1 cellular context compared by ENCODE assay signal in the genomic region with DNA sequence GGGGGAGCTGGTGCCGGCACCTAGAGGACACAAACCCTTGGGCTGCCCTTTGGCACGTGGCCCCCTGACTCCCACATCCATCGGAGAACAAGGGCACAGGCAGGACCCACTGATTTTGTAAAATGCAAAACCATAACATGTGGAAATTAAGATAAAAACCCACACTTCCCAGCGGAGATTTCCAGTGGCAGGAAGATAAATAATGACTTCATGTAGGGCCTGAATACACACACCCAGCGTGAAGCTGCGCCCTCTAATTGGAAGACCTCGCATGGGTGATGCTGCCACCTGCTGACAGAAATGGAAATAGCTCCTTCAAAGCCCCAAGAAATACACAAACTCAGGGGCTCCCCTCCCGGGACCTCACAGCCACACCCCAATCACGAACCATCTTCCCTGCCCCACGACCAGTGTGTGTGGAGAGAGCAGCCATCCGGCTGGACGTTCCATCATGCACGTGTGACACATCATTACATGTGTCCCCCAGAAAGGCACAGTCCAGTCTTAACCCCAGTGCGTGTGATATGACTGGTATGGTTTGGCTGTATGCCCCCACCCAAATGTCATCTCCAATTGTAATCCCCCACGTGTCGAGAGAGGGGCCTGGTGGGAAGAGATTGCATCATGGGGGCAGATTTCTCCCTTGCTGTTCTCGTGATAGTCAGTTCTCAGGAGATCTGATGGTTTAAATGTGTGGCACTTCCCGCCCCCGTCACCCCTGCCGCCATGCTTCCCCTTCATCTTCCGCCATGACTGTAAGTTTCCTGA.
TF ChIP-seq lines count a peak whose summit lies in the region.

No MANE protein-coding gene starts in this region.

TF ChIP-seq in HepG2, 621 proteins besides CTCF, POLR2A, EP300 and RAD21 (continued from another document and continues in another):
- TF ChIP-seq NONO (IDR thresholded peaks at IDR 0.05) (no peak), NONO (CRISPR knock-in tag; conservative IDR thresholded peaks at IDR 0.05) (no peak), MTA1 (CRISPR knock-in tag; IDR thresholded peaks at IDR 0.05; ENCODE audit: borderline replicate concordance) (no peak), ZFX (CRISPR knock-in tag; IDR thresholded peaks at IDR 0.05; ENCODE audit: low read depth) (peak; percentile 16; the same call in 1 of the 2 replicates), PHF21A (CRISPR knock-in tag; IDR thresholded peaks at IDR 0.05) (0 out of 2 replicates have a peak, but pooled peaks have one; percentile 27), FOXJ3 (CRISPR knock-in tag; IDR thresholded peaks at IDR 0.05; ENCODE audit: borderline replicate concordance) (no peak), GTF2F1 (IDR thresholded peaks at IDR 0.05; ENCODE audit: low read length) (no peak), XRCC5 (optimal IDR thresholded peaks at IDR 0.05; ENCODE audit: low read length) (peak; percentile 54), ZNF234 (CRISPR knock-in tag; conservative IDR thresholded peaks at IDR 0.05) (no peak), TAF15 (IDR thresholded peaks at IDR 0.05; ENCODE audit: low read depth, low read length, poor library complexity, severe bottlenecking) (no peak), KDM1A (CRISPR knock-in tag; IDR thresholded peaks at IDR 0.05) (no peak), CEBPB (IDR thresholded peaks at IDR 0.05; ENCODE audit: borderline replicate concordance, low read depth, low read length) (0 out of 2 replicates have a peak, but pooled peaks have one; percentile 9), SMAD3 (CRISPR knock-in tag; IDR thresholded peaks at IDR 0.05) (no peak), SKI (IDR thresholded peaks at IDR 0.05; ENCODE audit: partially characterized antibody) (no peak), NFE2 (CRISPR knock-in tag; IDR thresholded peaks at IDR 0.05) (no peak), CHCHD3 (CRISPR knock-in tag; IDR thresholded peaks at IDR 0.05) (no peak), FOXK1 (CRISPR knock-in tag; IDR thresholded peaks at IDR 0.05; ENCODE audit: borderline replicate concordance, low read depth) (0 out of 2 replicates have a peak, but pooled peaks have one; percentile 33), ZNF501 (CRISPR knock-in tag; IDR thresholded peaks at IDR 0.05) (0 out of 2 replicates have a peak, but pooled peaks have one; percentile 37), ZKSCAN5 (CRISPR knock-in tag; IDR thresholded peaks at IDR 0.05) (no peak)
- TF ChIP-seq, protein P1, sequence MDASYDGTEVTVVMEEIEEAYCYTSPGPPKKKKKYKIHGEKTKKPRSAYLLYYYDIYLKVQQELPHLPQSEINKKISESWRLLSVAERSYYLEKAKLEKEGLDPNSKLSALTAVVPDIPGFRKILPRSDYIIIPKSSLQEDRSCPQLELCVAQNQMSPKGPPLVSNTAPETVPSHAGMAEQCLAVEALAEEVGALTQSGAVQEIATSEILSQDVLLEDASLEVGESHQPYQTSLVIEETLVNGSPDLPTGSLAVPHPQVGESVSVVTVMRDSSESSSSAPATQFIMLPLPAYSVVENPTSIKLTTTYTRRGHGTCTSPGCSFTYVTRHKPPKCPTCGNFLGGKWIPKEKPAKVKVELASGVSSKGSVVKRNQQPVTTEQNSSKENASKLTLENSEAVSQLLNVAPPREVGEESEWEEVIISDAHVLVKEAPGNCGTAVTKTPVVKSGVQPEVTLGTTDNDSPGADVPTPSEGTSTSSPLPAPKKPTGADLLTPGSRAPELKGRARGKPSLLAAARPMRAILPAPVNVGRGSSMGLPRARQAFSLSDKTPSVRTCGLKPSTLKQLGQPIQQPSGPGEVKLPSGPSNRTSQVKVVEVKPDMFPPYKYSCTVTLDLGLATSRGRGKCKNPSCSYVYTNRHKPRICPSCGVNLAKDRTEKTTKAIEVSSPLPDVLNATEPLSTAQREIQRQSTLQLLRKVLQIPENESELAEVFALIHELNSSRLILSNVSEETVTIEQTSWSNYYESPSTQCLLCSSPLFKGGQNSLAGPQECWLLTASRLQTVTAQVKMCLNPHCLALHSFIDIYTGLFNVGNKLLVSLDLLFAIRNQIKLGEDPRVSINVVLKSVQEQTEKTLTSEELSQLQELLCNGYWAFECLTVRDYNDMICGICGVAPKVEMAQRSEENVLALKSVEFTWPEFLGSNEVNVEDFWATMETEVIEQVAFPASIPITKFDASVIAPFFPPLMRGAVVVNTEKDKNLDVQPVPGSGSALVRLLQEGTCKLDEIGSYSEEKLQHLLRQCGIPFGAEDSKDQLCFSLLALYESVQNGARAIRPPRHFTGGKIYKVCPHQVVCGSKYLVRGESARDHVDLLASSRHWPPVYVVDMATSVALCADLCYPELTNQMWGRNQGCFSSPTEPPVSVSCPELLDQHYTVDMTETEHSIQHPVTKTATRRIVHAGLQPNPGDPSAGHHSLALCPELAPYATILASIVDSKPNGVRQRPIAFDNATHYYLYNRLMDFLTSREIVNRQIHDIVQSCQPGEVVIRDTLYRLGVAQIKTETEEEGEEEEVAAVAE (CRISPR knock-in tag; IDR thresholded peaks at IDR 0.05; ENCODE audit: borderline replicate concordance): no peak
- TF ChIP-seq, protein P2, sequence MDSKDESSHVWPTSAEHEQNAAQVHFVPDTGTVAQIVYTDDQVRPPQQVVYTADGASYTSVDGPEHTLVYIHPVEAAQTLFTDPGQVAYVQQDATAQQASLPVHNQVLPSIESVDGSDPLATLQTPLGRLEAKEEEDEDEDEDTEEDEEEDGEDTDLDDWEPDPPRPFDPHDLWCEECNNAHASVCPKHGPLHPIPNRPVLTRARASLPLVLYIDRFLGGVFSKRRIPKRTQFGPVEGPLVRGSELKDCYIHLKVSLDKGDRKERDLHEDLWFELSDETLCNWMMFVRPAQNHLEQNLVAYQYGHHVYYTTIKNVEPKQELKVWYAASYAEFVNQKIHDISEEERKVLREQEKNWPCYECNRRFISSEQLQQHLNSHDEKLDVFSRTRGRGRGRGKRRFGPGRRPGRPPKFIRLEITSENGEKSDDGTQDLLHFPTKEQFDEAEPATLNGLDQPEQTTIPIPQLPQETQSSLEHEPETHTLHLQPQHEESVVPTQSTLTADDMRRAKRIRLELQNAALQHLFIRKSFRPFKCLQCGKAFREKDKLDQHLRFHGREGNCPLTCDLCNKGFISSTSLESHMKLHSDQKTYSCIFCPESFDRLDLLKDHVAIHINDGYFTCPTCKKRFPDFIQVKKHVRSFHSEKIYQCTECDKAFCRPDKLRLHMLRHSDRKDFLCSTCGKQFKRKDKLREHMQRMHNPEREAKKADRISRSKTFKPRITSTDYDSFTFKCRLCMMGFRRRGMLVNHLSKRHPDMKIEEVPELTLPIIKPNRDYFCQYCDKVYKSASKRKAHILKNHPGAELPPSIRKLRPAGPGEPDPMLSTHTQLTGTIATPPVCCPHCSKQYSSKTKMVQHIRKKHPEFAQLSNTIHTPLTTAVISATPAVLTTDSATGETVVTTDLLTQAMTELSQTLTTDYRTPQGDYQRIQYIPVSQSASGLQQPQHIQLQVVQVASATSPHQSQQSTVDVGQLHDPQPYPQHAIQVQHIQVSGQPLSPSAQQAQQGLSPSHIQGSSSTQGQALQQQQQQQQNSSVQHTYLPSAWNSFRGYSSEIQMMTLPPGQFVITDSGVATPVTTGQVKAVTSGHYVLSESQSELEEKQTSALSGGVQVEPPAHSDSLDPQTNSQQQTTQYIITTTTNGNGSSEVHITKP (CRISPR knock-in tag; IDR thresholded peaks at IDR 0.05; ENCODE audit: low read depth): 0 out of 2 replicates have a peak, but pooled peaks have one; percentile 19
- TF ChIP-seq, protein P3, sequence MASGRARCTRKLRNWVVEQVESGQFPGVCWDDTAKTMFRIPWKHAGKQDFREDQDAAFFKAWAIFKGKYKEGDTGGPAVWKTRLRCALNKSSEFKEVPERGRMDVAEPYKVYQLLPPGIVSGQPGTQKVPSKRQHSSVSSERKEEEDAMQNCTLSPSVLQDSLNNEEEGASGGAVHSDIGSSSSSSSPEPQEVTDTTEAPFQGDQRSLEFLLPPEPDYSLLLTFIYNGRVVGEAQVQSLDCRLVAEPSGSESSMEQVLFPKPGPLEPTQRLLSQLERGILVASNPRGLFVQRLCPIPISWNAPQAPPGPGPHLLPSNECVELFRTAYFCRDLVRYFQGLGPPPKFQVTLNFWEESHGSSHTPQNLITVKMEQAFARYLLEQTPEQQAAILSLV (CRISPR knock-in tag; IDR thresholded peaks at IDR 0.05; ENCODE audit: borderline replicate concordance): no peak
- TF ChIP-seq, protein P4, sequence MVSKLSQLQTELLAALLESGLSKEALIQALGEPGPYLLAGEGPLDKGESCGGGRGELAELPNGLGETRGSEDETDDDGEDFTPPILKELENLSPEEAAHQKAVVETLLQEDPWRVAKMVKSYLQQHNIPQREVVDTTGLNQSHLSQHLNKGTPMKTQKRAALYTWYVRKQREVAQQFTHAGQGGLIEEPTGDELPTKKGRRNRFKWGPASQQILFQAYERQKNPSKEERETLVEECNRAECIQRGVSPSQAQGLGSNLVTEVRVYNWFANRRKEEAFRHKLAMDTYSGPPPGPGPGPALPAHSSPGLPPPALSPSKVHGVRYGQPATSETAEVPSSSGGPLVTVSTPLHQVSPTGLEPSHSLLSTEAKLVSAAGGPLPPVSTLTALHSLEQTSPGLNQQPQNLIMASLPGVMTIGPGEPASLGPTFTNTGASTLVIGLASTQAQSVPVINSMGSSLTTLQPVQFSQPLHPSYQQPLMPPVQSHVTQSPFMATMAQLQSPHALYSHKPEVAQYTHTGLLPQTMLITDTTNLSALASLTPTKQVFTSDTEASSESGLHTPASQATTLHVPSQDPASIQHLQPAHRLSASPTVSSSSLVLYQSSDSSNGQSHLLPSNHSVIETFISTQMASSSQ (IDR thresholded peaks at IDR 0.05; ENCODE audit: low read depth): no peak
- TF ChIP-seq, protein P4 (CRISPR knock-in tag; IDR thresholded peaks at IDR 0.05; ENCODE audit: borderline replicate concordance): no peak
- TF ChIP-seq, protein P5, sequence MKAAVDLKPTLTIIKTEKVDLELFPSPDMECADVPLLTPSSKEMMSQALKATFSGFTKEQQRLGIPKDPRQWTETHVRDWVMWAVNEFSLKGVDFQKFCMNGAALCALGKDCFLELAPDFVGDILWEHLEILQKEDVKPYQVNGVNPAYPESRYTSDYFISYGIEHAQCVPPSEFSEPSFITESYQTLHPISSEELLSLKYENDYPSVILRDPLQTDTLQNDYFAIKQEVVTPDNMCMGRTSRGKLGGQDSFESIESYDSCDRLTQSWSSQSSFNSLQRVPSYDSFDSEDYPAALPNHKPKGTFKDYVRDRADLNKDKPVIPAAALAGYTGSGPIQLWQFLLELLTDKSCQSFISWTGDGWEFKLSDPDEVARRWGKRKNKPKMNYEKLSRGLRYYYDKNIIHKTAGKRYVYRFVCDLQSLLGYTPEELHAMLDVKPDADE (CRISPR knock-in tag; IDR thresholded peaks at IDR 0.05): no peak
- TF ChIP-seq, protein P6, sequence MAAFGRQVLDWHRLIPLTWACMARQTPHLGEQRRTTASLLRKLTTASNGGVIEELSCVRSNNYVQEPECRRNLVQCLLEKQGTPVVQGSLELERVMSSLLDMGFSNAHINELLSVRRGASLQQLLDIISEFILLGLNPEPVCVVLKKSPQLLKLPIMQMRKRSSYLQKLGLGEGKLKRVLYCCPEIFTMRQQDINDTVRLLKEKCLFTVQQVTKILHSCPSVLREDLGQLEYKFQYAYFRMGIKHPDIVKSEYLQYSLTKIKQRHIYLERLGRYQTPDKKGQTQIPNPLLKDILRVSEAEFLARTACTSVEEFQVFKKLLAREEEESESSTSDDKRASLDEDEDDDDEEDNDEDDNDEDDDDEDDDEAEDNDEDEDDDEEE (CRISPR knock-in tag; IDR thresholded peaks at IDR 0.05): no peak
- TF ChIP-seq, protein P7, sequence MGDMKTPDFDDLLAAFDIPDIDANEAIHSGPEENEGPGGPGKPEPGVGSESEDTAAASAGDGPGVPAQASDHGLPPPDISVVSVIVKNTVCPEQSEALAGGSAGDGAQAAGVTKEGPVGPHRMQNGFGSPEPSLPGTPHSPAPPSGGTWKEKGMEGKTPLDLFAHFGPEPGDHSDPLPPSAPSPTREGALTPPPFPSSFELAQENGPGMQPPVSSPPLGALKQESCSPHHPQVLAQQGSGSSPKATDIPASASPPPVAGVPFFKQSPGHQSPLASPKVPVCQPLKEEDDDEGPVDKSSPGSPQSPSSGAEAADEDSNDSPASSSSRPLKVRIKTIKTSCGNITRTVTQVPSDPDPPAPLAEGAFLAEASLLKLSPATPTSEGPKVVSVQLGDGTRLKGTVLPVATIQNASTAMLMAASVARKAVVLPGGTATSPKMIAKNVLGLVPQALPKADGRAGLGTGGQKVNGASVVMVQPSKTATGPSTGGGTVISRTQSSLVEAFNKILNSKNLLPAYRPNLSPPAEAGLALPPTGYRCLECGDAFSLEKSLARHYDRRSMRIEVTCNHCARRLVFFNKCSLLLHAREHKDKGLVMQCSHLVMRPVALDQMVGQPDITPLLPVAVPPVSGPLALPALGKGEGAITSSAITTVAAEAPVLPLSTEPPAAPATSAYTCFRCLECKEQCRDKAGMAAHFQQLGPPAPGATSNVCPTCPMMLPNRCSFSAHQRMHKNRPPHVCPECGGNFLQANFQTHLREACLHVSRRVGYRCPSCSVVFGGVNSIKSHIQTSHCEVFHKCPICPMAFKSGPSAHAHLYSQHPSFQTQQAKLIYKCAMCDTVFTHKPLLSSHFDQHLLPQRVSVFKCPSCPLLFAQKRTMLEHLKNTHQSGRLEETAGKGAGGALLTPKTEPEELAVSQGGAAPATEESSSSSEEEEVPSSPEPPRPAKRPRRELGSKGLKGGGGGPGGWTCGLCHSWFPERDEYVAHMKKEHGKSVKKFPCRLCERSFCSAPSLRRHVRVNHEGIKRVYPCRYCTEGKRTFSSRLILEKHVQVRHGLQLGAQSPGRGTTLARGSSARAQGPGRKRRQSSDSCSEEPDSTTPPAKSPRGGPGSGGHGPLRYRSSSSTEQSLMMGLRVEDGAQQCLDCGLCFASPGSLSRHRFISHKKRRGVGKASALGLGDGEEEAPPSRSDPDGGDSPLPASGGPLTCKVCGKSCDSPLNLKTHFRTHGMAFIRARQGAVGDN (CRISPR knock-in tag; IDR thresholded peaks at IDR 0.05): peak; percentile 8; the same call in 1 of the 2 replicates
- TF ChIP-seq, protein P8, sequence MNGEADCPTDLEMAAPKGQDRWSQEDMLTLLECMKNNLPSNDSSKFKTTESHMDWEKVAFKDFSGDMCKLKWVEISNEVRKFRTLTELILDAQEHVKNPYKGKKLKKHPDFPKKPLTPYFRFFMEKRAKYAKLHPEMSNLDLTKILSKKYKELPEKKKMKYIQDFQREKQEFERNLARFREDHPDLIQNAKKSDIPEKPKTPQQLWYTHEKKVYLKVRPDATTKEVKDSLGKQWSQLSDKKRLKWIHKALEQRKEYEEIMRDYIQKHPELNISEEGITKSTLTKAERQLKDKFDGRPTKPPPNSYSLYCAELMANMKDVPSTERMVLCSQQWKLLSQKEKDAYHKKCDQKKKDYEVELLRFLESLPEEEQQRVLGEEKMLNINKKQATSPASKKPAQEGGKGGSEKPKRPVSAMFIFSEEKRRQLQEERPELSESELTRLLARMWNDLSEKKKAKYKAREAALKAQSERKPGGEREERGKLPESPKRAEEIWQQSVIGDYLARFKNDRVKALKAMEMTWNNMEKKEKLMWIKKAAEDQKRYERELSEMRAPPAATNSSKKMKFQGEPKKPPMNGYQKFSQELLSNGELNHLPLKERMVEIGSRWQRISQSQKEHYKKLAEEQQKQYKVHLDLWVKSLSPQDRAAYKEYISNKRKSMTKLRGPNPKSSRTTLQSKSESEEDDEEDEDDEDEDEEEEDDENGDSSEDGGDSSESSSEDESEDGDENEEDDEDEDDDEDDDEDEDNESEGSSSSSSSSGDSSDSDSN (CRISPR knock-in tag; IDR thresholded peaks at IDR 0.05): no peak
